ENCODE assay signal across 12 cellular contexts in the genomic region with DNA sequence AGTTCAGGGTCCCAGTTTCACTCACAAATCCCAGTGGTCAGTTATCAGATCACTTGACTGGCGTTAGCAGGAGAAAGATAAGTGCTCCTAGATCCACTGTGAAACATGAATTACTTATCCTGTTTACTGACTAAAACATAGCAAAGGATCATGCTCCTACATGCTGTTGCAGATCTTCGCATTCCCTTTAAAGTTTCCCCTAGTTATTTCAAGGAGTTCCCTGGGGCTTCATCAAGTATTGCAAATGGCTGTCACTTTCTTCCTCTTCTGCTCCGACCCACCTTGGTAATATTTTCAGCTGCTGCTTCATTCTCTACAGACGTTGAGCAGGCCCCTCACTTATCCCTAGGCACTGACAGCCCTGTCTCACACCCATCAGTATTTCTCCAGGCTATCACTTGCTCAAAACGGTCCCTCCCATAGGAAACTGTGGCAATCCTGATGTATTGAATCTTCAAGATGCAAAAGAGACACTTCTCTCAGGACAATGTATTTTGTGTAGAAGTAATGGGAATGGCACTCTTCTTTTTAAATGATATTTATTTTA.
DNase-seq lines count a peak whose midpoint lies in the region; ATAC-seq and TF ChIP-seq lines count a peak whose summit lies in the region.
"Had no signal": no experiment of that assay in that cellular context is flagged by ENCODE, and none has a peak within 500 bp of the region (broad histone marks: within the 10 kb centered on the region; RNA-seq: fewer than 3 reads in every experiment).

No MANE protein-coding gene starts in this region.

- TF ChIP-seq CTCF in thyroid gland (IDR thresholded peaks at IDR 0.05), result no peak
- no peak for TF ChIP-seq CTCF in GM10266 (IDR thresholded peaks at IDR 0.05; ENCODE audit: control insufficient read depth, insufficient read depth, low read depth, missing control alignments)

- peaks cover 71% of the 10 kb centered on the region for H3K4me1 Mint-ChIP-seq in activated T-helper 2 cell treated with anti-CD3 and anti-CD28 coated beads, Interferon-gamma antibody, Interleukin-2, Interleukin-4, amounts not matched to agents 10 μg/mL and 5 μg/mL and 100 μg/mL, durations not matched to agents 14 hours and 24 hours and 36 hours (ENCODE audit: low read depth)
- peaks cover 45% of the 10 kb centered on the region for H3K4me1 Mint-ChIP-seq in activated CD8-positive, alpha-beta memory T cell treated with anti-CD3 and anti-CD28 coated beads, Interleukin-2, amount 10 ng/mL, durations not matched to agents 7 days and 5 days

- peak overlapping the region in 2 of 3 donors; percentile 15 to 26 for H3K27ac ChIP-seq in thyroid gland
- H3K27ac ChIP-seq: upper lobe of right lung had no signal

- CTCF ChIA-PET in activated CD8-positive, alpha-beta memory T cell treated with anti-CD3 and anti-CD28 coated beads, Interleukin-2, amount 10 ng/mL, durations not matched to agents 7 days and 5 days (lab: Charles Lee), result no interaction called here

- no peaks in the 10 kb centered on the region for H3K27me3 ChIP-seq in thyroid gland
- H3K27me3 ChIP-seq: upper lobe of right lung had no signal

- H3K9me3 ChIP-seq in thyroid gland, result no peaks in the 10 kb centered on the region
- H3K9me3 ChIP-seq: upper lobe of right lung had no signal

- intact Hi-C loops in activated T-helper 2 cell treated with anti-CD3 and anti-CD28 coated beads, Interferon-gamma antibody, Interleukin-2, Interleukin-4, amounts not matched to agents 10 μg/mL and 5 μg/mL and 100 μg/mL, durations not matched to agents 14 hours and 24 hours and 36 hours (cut with micrococcal nuclease), result no loop called here
- intact Hi-C loops in thyroid gland (cut with DNase I), result no loop called here

- no peaks in the 10 kb centered on the region for H3K27me3 Mint-ChIP-seq in activated T-helper 2 cell treated with anti-CD3 and anti-CD28 coated beads, Interferon-gamma antibody, Interleukin-2, Interleukin-4, amounts not matched to agents 10 μg/mL and 5 μg/mL and 100 μg/mL, durations not matched to agents 14 hours and 24 hours and 36 hours (ENCODE audit: low read depth)
- no peaks in the 10 kb centered on the region for H3K27me3 Mint-ChIP-seq in activated CD8-positive, alpha-beta memory T cell treated with anti-CD3 and anti-CD28 coated beads, Interleukin-2, amount 10 ng/mL, durations not matched to agents 7 days and 5 days

- WGBS in thyroid gland, 2 donors, result 84 to 87% methylated on average over 5 of the region's 5 CpGs

- peaks cover 15 to 35% of the 10 kb centered on the region in 2 donors for H3K4me1 ChIP-seq in thyroid gland

- ATAC-seq in activated naive CD4-positive, alpha-beta T cell treated with anti-CD3 and anti-CD28 coated beads, Interleukin-2, amount 50 U/mL, for 72 hours, result no peak
- no peak for ATAC-seq in GM18519 (IDR thresholded peaks at IDR 0.05; ENCODE audit: low FRiP score, unreplicated experiment)
- ATAC-seq in activated CD8-positive, alpha-beta memory T cell treated with anti-CD3 and anti-CD28 coated beads, Interleukin-2, amount 10 ng/mL, durations not matched to agents 7 days and 5 days, result no peak

- no peak for DNase-seq in activated naive CD4-positive, alpha-beta T cell treated with anti-CD3 and anti-CD28 coated beads, Interleukin-2, amount 50 U/mL, for 72 hours (ENCODE audit: low spot score in 2 of 2)
- no peak for DNase-seq in activated naive CD4-positive, alpha-beta T cell treated with Interleukin-2 at 50 U/mL for 16 hours
- DNase-seq in activated T-helper 2 cell treated with anti-CD3 and anti-CD28 coated beads, Interferon-gamma antibody, Interleukin-2, Interleukin-4, amounts not matched to agents 10 μg/mL and 5 μg/mL and 100 μg/mL, durations not matched to agents 14 hours and 24 hours and 36 hours (ENCODE audit: low spot score), result no peak
- DNase-seq in islet precursor cell (peak; percentile 63), thyroid gland (no peak), GM10266 (ENCODE audit: extremely low spot score) (no peak)
- no peak for DNase-seq in activated CD8-positive, alpha-beta memory T cell treated with anti-CD3 and anti-CD28 coated beads, Interleukin-2, amount 10 ng/mL, durations not matched to agents 7 days and 5 days
- DNase-seq: activated CD4-positive, alpha-beta T cell treated with anti-CD3 and anti-CD28 coated beads for 48 hours; NCI-H1436; NCI-H748 treated with DMSO at 0.1 percent for 48 hours; upper lobe of right lung had no signal

- no peak overlapping the region for H3K4me3 Mint-ChIP-seq in activated T-helper 2 cell treated with anti-CD3 and anti-CD28 coated beads, Interferon-gamma antibody, Interleukin-2, Interleukin-4, amounts not matched to agents 10 μg/mL and 5 μg/mL and 100 μg/mL, durations not matched to agents 14 hours and 24 hours and 36 hours (ENCODE audit: low read depth)
- H3K4me3 Mint-ChIP-seq in activated CD8-positive, alpha-beta memory T cell treated with anti-CD3 and anti-CD28 coated beads, Interleukin-2, amount 10 ng/mL, durations not matched to agents 7 days and 5 days, result no peak overlapping the region

- TF ChIP-seq POLR2A in thyroid gland (IDR thresholded peaks at IDR 0.05), result no peak

- no peaks in the 10 kb centered on the region for H3K9me3 Mint-ChIP-seq in activated naive CD4-positive, alpha-beta T cell treated with anti-CD3 and anti-CD28 coated beads, Interleukin-2, amount 50 U/mL, for 72 hours
- H3K9me3 Mint-ChIP-seq in activated T-helper 2 cell treated with anti-CD3 and anti-CD28 coated beads, Interferon-gamma antibody, Interleukin-2, Interleukin-4, amounts not matched to agents 10 μg/mL and 5 μg/mL and 100 μg/mL, durations not matched to agents 14 hours and 24 hours and 36 hours, result no peaks in the 10 kb centered on the region
- H3K9me3 Mint-ChIP-seq in activated CD8-positive, alpha-beta memory T cell treated with anti-CD3 and anti-CD28 coated beads, Interleukin-2, amount 10 ng/mL, durations not matched to agents 7 days and 5 days (ENCODE audit: low read depth), result no peaks in the 10 kb centered on the region

- peak overlapping the region; percentile 9 to 95 for H3K27ac Mint-ChIP-seq in activated naive CD4-positive, alpha-beta T cell treated with anti-CD3 and anti-CD28 coated beads, Interleukin-2, amount 50 U/mL, for 72 hours
- peak overlapping the region; percentile 74 for H3K27ac Mint-ChIP-seq in activated T-helper 2 cell treated with anti-CD3 and anti-CD28 coated beads, Interferon-gamma antibody, Interleukin-2, Interleukin-4, amounts not matched to agents 10 μg/mL and 5 μg/mL and 100 μg/mL, durations not matched to agents 14 hours and 24 hours and 36 hours
- no peak overlapping the region for H3K27ac Mint-ChIP-seq in activated CD8-positive, alpha-beta memory T cell treated with anti-CD3 and anti-CD28 coated beads, Interleukin-2, amount 10 ng/mL, durations not matched to agents 7 days and 5 days

- H3K36me3 ChIP-seq in thyroid gland, result no peaks in the 10 kb centered on the region
- H3K36me3 ChIP-seq: upper lobe of right lung had no signal

- peaks cover 2 to 29% of the 10 kb centered on the region in 2 donors for H3K36me3 Mint-ChIP-seq in activated naive CD4-positive, alpha-beta T cell treated with anti-CD3 and anti-CD28 coated beads, Interleukin-2, amount 50 U/mL, for 72 hours
- peaks cover 55% of the 10 kb centered on the region for H3K36me3 Mint-ChIP-seq in activated T-helper 2 cell treated with anti-CD3 and anti-CD28 coated beads, Interferon-gamma antibody, Interleukin-2, Interleukin-4, amounts not matched to agents 10 μg/mL and 5 μg/mL and 100 μg/mL, durations not matched to agents 14 hours and 24 hours and 36 hours (ENCODE audit: low read depth)
- H3K36me3 Mint-ChIP-seq in activated CD8-positive, alpha-beta memory T cell treated with anti-CD3 and anti-CD28 coated beads, Interleukin-2, amount 10 ng/mL, durations not matched to agents 7 days and 5 days, result peaks cover 20% of the 10 kb centered on the region

- no peak overlapping the region for H3K4me3 ChIP-seq in thyroid gland (replicated peaks in 1 of 3)
- H3K4me3 ChIP-seq: upper lobe of right lung had no signal
